Comparison of ENCODE assay signal across 7 cellular contexts in genomic region chr1:66128634-66129033, GRCh38.
A peak's percentile ranks its signal among the peaks of the same experiment; 100 is the strongest.
DNase-seq lines count a peak whose midpoint lies in the region; ATAC-seq, FAIRE-seq and TF ChIP-seq lines count a peak whose summit lies in the region.
"Not testable (repeated sequence)": the region's sequence is repeated elsewhere in the genome, so short reads cannot be mapped to it uniquely, and the experiment has no call there.

No MANE protein-coding gene starts in this region.

- H3K9ac ChIP-seq in GM12878 (ENCODE audit: control insufficient read depth, insufficient read depth, low read length), result not testable (repeated sequence)

- in situ Hi-C loops in GM12878 (cut with MboI), result not testable (repeated sequence)

- H3K9me3 Mint-ChIP-seq in activated CD8-positive, alpha-beta T cell treated with anti-CD3 and anti-CD28 coated beads for 36 hours; activated naive CD4-positive, alpha-beta T cell treated with anti-CD3 and anti-CD28 coated beads for 36 hours; stimulated activated effector memory CD8-positive, alpha-beta T cell treated with anti-CD3 and anti-CD28 coated beads, Interleukin-12 subunit alpha, Interleukin-12 subunit beta, amount 100 ng/mL, for 72 hours: not testable (repeated sequence)

- TF ChIP-seq EP300 in GM12878 (IDR thresholded peaks at IDR 0.05; ENCODE audit: borderline replicate concordance in 1 of 2, control insufficient read depth in 1 of 2, low read depth in 2 of 2, low read length in 2 of 2), result not testable (repeated sequence)

- intact Hi-C loops in activated CD8-positive, alpha-beta T cell treated with anti-CD3 and anti-CD28 coated beads for 36 hours (cut with micrococcal nuclease); GM12878 (cut with micrococcal nuclease; ENCODE audit: unreplicated experiment): not testable (repeated sequence)
- intact Hi-C loops in activated naive CD4-positive, alpha-beta T cell treated with anti-CD3 and anti-CD28 coated beads for 36 hours (cut with micrococcal nuclease), result loop anchor here (1.0 to 2.0 kb wide), 4 partner anchors 9 to 318 kb away; no protein-coding TSS in a partner anchor

- H3K27me3 ChIP-seq in GM12878 (replicated peaks in 1 of 2; ENCODE audit: control insufficient read depth in 2 of 2, insufficient read depth in 2 of 2, low read length in 1 of 2), result not testable (repeated sequence)

- H3K4me2 ChIP-seq in GM12878 (ENCODE audit: control insufficient read depth, insufficient read depth), result not testable (repeated sequence)

- TF ChIP-seq POLR2A in GM12878 (IDR thresholded peaks at IDR 0.05; ENCODE audit: low read depth, low read length), result not testable (repeated sequence)

- not testable (repeated sequence) for H4K20me1 ChIP-seq in GM12878 (ENCODE audit: control insufficient read depth, insufficient read depth)

- peak; percentile 69 for ATAC-seq in HG03378 (IDR thresholded peaks at IDR 0.05; ENCODE audit: unreplicated experiment)
- peak; percentile 52 for ATAC-seq in T-helper 17 cell
- ATAC-seq in activated CD8-positive, alpha-beta T cell treated with anti-CD3 and anti-CD28 coated beads for 36 hours, result peak; percentile 64
- ATAC-seq in GM12878, result not testable (repeated sequence)
- ATAC-seq in stimulated activated effector memory CD8-positive, alpha-beta T cell treated with anti-CD3 and anti-CD28 coated beads, Interleukin-12 subunit alpha, Interleukin-12 subunit beta, amount 100 ng/mL, for 72 hours, result peak; percentile 61

- H3K36me3 Mint-ChIP-seq in T-helper 17 cell (ENCODE audit: low read depth); activated CD8-positive, alpha-beta T cell treated with anti-CD3 and anti-CD28 coated beads for 36 hours (ENCODE audit: low read depth); activated naive CD4-positive, alpha-beta T cell treated with anti-CD3 and anti-CD28 coated beads for 36 hours (ENCODE audit: low read depth); stimulated activated effector memory CD8-positive, alpha-beta T cell treated with anti-CD3 and anti-CD28 coated beads, Interleukin-12 subunit alpha, Interleukin-12 subunit beta, amount 100 ng/mL, for 72 hours: not testable (repeated sequence)

- not testable (repeated sequence) for TF ChIP-seq RAD21 in GM12878 (IDR thresholded peaks at IDR 0.05; ENCODE audit: insufficient read depth, low read depth, low read length)

- H3K4me3 ChIP-seq in GM12878, result not testable (repeated sequence)

- H3K79me2 ChIP-seq in GM12878 (ENCODE audit: control insufficient read depth, insufficient read depth, low read length), result not testable (repeated sequence)

- not testable (repeated sequence) for H3K27ac ChIP-seq in GM12878 (ENCODE audit: control insufficient read depth, insufficient read depth)

- not testable (repeated sequence) for H3K9me3 ChIP-seq in T-helper 17 cell (ENCODE audit: control insufficient read depth, low read length, poor library complexity, severe bottlenecking); GM12878 (replicated peaks; ENCODE audit: control insufficient read depth, insufficient read depth, low read length)

- H3K4me3 Mint-ChIP-seq in T-helper 17 cell; activated CD8-positive, alpha-beta T cell treated with anti-CD3 and anti-CD28 coated beads for 36 hours; activated naive CD4-positive, alpha-beta T cell treated with anti-CD3 and anti-CD28 coated beads for 36 hours; stimulated activated effector memory CD8-positive, alpha-beta T cell treated with anti-CD3 and anti-CD28 coated beads, Interleukin-12 subunit alpha, Interleukin-12 subunit beta, amount 100 ng/mL, for 72 hours: not testable (repeated sequence)

- H3K36me3 ChIP-seq in GM12878 (ENCODE audit: control insufficient read depth in 2 of 2, insufficient read depth in 2 of 2, low read length in 1 of 2), result not testable (repeated sequence)

- CTCF ChIA-PET in activated CD8-positive, alpha-beta T cell treated with anti-CD3 and anti-CD28 coated beads for 36 hours (lab: Charles Lee); GM12878 (lab: Yijun Ruan, JAX): not testable (repeated sequence)
- CTCF ChIA-PET in activated naive CD4-positive, alpha-beta T cell treated with anti-CD3 and anti-CD28 coated beads for 36 hours (lab: Charles Lee), result interaction anchor here (0.6 kb wide), 1 partner anchor 248 kb away, joined by 3 read pairs; no protein-coding TSS in a partner anchor

- RAD21 ChIA-PET in GM12878 (lab: Charles Lee; ENCODE audit: unreplicated experiment), result not testable (repeated sequence)

- peaks cover 12% of the 10 kb centered on the region for H3K27me3 Mint-ChIP-seq in T-helper 17 cell
- not testable (repeated sequence) for H3K27me3 Mint-ChIP-seq in activated CD8-positive, alpha-beta T cell treated with anti-CD3 and anti-CD28 coated beads for 36 hours; activated naive CD4-positive, alpha-beta T cell treated with anti-CD3 and anti-CD28 coated beads for 36 hours (ENCODE audit: low read depth)

- SMC1A ChIA-PET in GM12878 (lab: Charles Lee; ENCODE audit: uncharacterized antibody, unreplicated experiment), result interaction anchor here (1.0 to 1.4 kb wide), 2 partner anchors 16 to 318 kb away, joined by 3 read pairs; no protein-coding TSS in a partner anchor

- not testable (repeated sequence) for H3K4me1 Mint-ChIP-seq in T-helper 17 cell; activated CD8-positive, alpha-beta T cell treated with anti-CD3 and anti-CD28 coated beads for 36 hours (ENCODE audit: low read depth); activated naive CD4-positive, alpha-beta T cell treated with anti-CD3 and anti-CD28 coated beads for 36 hours (ENCODE audit: low read depth); stimulated activated effector memory CD8-positive, alpha-beta T cell treated with anti-CD3 and anti-CD28 coated beads, Interleukin-12 subunit alpha, Interleukin-12 subunit beta, amount 100 ng/mL, for 72 hours

- BruUV-seq in GM12878 (replicated peaks; lab: Mats Ljungman, UMichigan), result not testable (repeated sequence)

- 14% methylated on average over 4 of the region's 4 CpGs for WGBS in GM12878 (ENCODE audit: insufficient coverage, insufficient replicate concordance, low lambda C conversion rate, missing lambda C conversion rate)

- POLR2A ChIA-PET in activated CD8-positive, alpha-beta T cell treated with anti-CD3 and anti-CD28 coated beads for 36 hours (lab: Charles Lee), result interaction anchor here (0.6 kb wide), 1 partner anchor 480 kb away, joined by 3 read pairs; no protein-coding TSS in a partner anchor
- POLR2A ChIA-PET in GM12878 (lab: Charles Lee), result not testable (repeated sequence)

- H3K4me1 ChIP-seq in GM12878 (ENCODE audit: control insufficient read depth, insufficient read depth, low read length), result not testable (repeated sequence)

- not testable (repeated sequence) for H2AFZ ChIP-seq in GM12878 (ENCODE audit: control insufficient read depth, low read depth, low read length)

- TF ChIP-seq CTCF in activated CD8-positive, alpha-beta T cell treated with anti-CD3 and anti-CD28 coated beads for 36 hours (IDR thresholded peaks at IDR 0.05); GM12878 (IDR thresholded peaks at IDR 0.05 in 2 of 3, conservative IDR thresholded peaks at IDR 0.05 in 1 of 3; ENCODE audit: control insufficient read depth in 2 of 3, extremely low read depth in 1 of 3, insufficient read depth in 1 of 3, low read depth in 3 of 3, low read length in 3 of 3): not testable (repeated sequence)

- FAIRE-seq in GM18507 (lab: Jason Lieb, UNC), result peak; percentile 12
- not testable (repeated sequence) for FAIRE-seq in GM12878 (lab: Jason Lieb, UNC)

- H3K27ac Mint-ChIP-seq in T-helper 17 cell; activated CD8-positive, alpha-beta T cell treated with anti-CD3 and anti-CD28 coated beads for 36 hours; activated naive CD4-positive, alpha-beta T cell treated with anti-CD3 and anti-CD28 coated beads for 36 hours; stimulated activated effector memory CD8-positive, alpha-beta T cell treated with anti-CD3 and anti-CD28 coated beads, Interleukin-12 subunit alpha, Interleukin-12 subunit beta, amount 100 ng/mL, for 72 hours: not testable (repeated sequence)

- DNase-seq in GM18507 (ENCODE audit: extremely low spot score, insufficient read length, low read depth); T-helper 17 cell; GM12878 (ENCODE audit: low read depth, low spot score); stimulated activated effector memory CD8-positive, alpha-beta T cell treated with anti-CD3 and anti-CD28 coated beads, Interleukin-12 subunit alpha, Interleukin-12 subunit beta, amount 100 ng/mL, for 72 hours (ENCODE audit: low spot score in 2 of 2): not testable (repeated sequence)
- DNase-seq in activated CD8-positive, alpha-beta T cell treated with anti-CD3 and anti-CD28 coated beads for 36 hours, result peak; percentile 5
- peak; percentile 5 for DNase-seq in activated naive CD4-positive, alpha-beta T cell treated with anti-CD3 and anti-CD28 coated beads for 36 hours

TF ChIP-seq in GM12878, 131 proteins besides CTCF, POLR2A, EP300 and RAD21:
- TF ChIP-seq MEF2B (IDR thresholded peaks at IDR 0.05; ENCODE audit: partially characterized antibody, poor library complexity, severe bottlenecking), result peak; percentile 69
- 0 out of 4 replicates have a peak, but pooled peaks have one; percentile 11 to 16 for TF ChIP-seq IKZF2 (IDR thresholded peaks at IDR 0.05)
